8 cellular contexts compared by ENCODE assay signal in genomic region chr2:224284134-224284946, GRCh38.
DNase-seq lines count a peak whose midpoint lies in the region; TF ChIP-seq lines count a peak whose summit lies in the region.

No MANE protein-coding gene starts in this region.

- H3K9me3 ChIP-seq in ascending aorta (no peaks in the 10 kb centered on the region), suprapubic skin (no peaks in the 10 kb centered on the region)

- intact Hi-C loops in ascending aorta (cut with DNase I): loop anchor here (1.0 to 2.0 kb wide), 3 partner anchors 246 to 314 kb away; partner anchors contain the start of gene SERPINE2

- DNase-seq in AML-193 (lab: John Stamatoyannopoulos, UW): peak; percentile 23 to 35
- peak; percentile 47 for DNase-seq in GM03348 (ENCODE audit: low spot score)
- peak; percentile 2 for DNase-seq in NCI-H128 (lab: John Stamatoyannopoulos, UW; ENCODE audit: unreplicated experiment)
- DNase-seq in ascending aorta (ENCODE audit: low spot score in 2 of 2): no peak
- DNase-seq in inferior parietal cortex (ENCODE audit: extremely low spot score): peak; percentile 88
- DNase-seq in suprapubic skin (ENCODE audit: low spot score in 2 of 2): no peak
- DNase-seq in UCSD-AML1 (lab: John Stamatoyannopoulos, UW; ENCODE audit: unreplicated experiment): no peak
- no peak for DNase-seq in NCI-H187 (lab: John Stamatoyannopoulos, UW)

- H3K4me3 ChIP-seq in ascending aorta: no peak overlapping the region
- no peak overlapping the region for H3K4me3 ChIP-seq in suprapubic skin

- H3K27ac ChIP-seq in ascending aorta (no peak overlapping the region), suprapubic skin (no peak overlapping the region)

- 60% methylated on average over 1 of the region's 1 CpG for WGBS in suprapubic skin

- TF ChIP-seq CTCF in ascending aorta (IDR thresholded peaks at IDR 0.05) (peak; percentile 48 to 67 (median 66)), suprapubic skin (IDR thresholded peaks at IDR 0.05) (peak; percentile 30 to 31)

- H3K27me3 ChIP-seq in ascending aorta: no peaks in the 10 kb centered on the region
- H3K27me3 ChIP-seq in suprapubic skin: peaks cover 20% of the 10 kb centered on the region

- no peak for TF ChIP-seq EP300 in suprapubic skin (IDR thresholded peaks at IDR 0.05)

- no peaks in the 10 kb centered on the region for H3K4me1 ChIP-seq in ascending aorta
- no peaks in the 10 kb centered on the region for H3K4me1 ChIP-seq in suprapubic skin

- no peak for TF ChIP-seq POLR2A in suprapubic skin (IDR thresholded peaks at IDR 0.05)

- no peaks in the 10 kb centered on the region for H3K36me3 ChIP-seq in ascending aorta
- no peaks in the 10 kb centered on the region for H3K36me3 ChIP-seq in suprapubic skin

Comparison
In these comparisons a context has a peak if more than half of its experiments do, and no peak if none do; other contexts are left out.
1. DNase-seq: peak in AML-193 (2 of 2), GM03348 (single experiment), NCI-H128 (single experiment) and inferior parietal cortex (single experiment); none in ascending aorta (0 of 2), suprapubic skin (0 of 2), UCSD-AML1 (single experiment) and NCI-H187 (0 of 2).